In the genomic region with DNA sequence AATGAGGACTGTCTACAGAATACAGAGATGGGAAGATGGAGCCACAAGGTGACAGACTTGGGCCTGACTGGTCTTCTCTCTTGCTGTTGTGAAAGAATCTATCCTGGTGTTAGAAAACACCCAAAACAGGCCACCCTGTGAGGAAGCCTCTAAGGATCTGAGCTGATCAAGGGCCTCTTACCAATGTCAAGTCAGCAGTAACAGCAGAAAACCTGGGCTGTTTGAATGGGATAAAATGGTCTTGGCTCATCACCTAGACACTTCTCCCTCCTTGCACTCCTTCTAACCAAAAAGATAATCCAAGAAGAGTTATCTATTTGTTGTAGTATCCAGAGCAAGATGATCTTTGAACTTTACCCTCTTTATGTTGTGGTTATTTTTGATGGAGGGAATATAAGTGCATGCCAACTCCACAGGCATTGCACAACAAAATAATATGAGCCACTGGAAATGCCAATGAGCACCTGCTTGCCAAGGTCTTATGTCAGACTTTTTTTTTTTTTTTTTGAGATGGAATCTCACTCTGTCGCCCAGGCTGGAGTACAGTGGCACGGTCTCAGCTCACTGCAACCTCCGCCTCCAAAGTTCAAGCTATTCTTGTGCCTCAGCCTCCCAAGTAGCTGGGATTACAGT, we compare ENCODE assay signal across 21 cellular contexts.
"Had no signal": no experiment of that assay in that cellular context is flagged by ENCODE, and none has a peak within 500 bp of the region (broad histone marks: within the 10 kb centered on the region; RNA-seq: fewer than 3 reads in every experiment).

No MANE protein-coding gene starts in this region.

- H3K36me3 Mint-ChIP-seq: neural progenitor cell had no signal

- H2AFZ ChIP-seq: neural progenitor cell had no signal

- H3K9me3 ChIP-seq: prostate gland, sigmoid colon, tibial artery had no signal

- H3K36me3 ChIP-seq: neural progenitor cell, prostate gland, sigmoid colon, tibial artery had no signal

- H3K27me3 Mint-ChIP-seq: naive thymus-derived CD4-positive, alpha-beta T cell had no signal

- H3K9me3 Mint-ChIP-seq: naive thymus-derived CD4-positive, alpha-beta T cell had no signal

- H3K9ac ChIP-seq: neural progenitor cell had no signal

- H3K4me1 ChIP-seq: neural progenitor cell, prostate gland had no signal

- DNase-seq: activated CD4-positive, alpha-beta T cell treated with anti-CD3 and anti-CD28 coated beads, Interleukin-2, amount 50 U/mL, for 1 hour; activated CD4-positive, CD25-positive, alpha-beta regulatory T cell treated with anti-CD3 and anti-CD28 coated beads, Interleukin-2, amount 50 U/mL, for 72 hours; activated CD8-positive, alpha-beta memory T cell treated with anti-CD3 and anti-CD28 coated beads for 24 hours; activated CD8-positive, alpha-beta memory T cell treated with anti-CD3 and anti-CD28 coated beads, Interleukin-2, amount 50 U/mL, for 48 hours; activated effector memory CD4-positive, alpha-beta T cell treated with anti-CD3 and anti-CD28 coated beads, Interleukin-2, amount 50 U/mL, for 16 hours; activated naive CD4-positive, alpha-beta T cell treated with anti-CD3 and anti-CD28 coated beads, Interleukin-2, amount 50 U/mL, for 16 hours; activated T-cell treated with anti-CD3 and anti-CD28 coated beads, Interleukin-2, amount 50 U/mL, for 72 hours; cerebellar nuclear complex; cortex of kidney; mesendoderm; naive thymus-derived CD4-positive, alpha-beta T cell; sigmoid colon; stimulated activated CD4-positive, alpha-beta T cell treated with anti-CD3 and anti-CD28 coated beads, Interleukin-12 subunit alpha, Interleukin-12 subunit beta, amount 100 ng/mL, for 4 hours; stimulated activated CD4-positive, alpha-beta T cell treated with anti-CD3 and anti-CD28 coated beads, Interleukin-1b, Interleukin-23, amount 100 ng/mL, for 48 hours; stimulated activated CD8-positive, alpha-beta memory T cell treated with anti-CD3 and anti-CD28 coated beads, Interleukin-4, amount 100 ng/mL, for 48 hours; stimulated activated naive CD4-positive, alpha-beta T cell treated with Interleukin-2 at 50 U/mL for 16 hours; T-helper 1 cell; T-helper 9 cell; tibial artery had no signal

- H3K4me3 Mint-ChIP-seq: activated T-cell treated with anti-CD3 and anti-CD28 coated beads, Interleukin-2, amount 50 U/mL, for 72 hours; naive thymus-derived CD4-positive, alpha-beta T cell; neural progenitor cell had no signal

- H3K4me1 Mint-ChIP-seq: neural progenitor cell had no signal

- H3K27ac Mint-ChIP-seq: activated T-cell treated with anti-CD3 and anti-CD28 coated beads, Interleukin-2, amount 50 U/mL, for 72 hours; neural progenitor cell had no signal

- H3K27me3 ChIP-seq: neural progenitor cell, sigmoid colon, tibial artery had no signal

- H3K4me3 ChIP-seq: neural progenitor cell, prostate gland, sigmoid colon, tibial artery had no signal

- H3K27ac ChIP-seq: neural progenitor cell, prostate gland, sigmoid colon, tibial artery had no signal

- H3K4me2 ChIP-seq: neural progenitor cell had no signal
